Comparison of ENCODE assay signal across 11 cellular contexts in genomic region chr16:75024591-75024990, GRCh38. TPM values are rescaled to one million over a fixed set of nuclear protein-coding genes. Genes with fewer than 3 reads are reported as not detected.
DNase-seq lines count a peak whose midpoint lies in the region; ATAC-seq, FAIRE-seq and TF ChIP-seq lines count a peak whose summit lies in the region.
"Had no signal": no experiment of that assay in that cellular context is flagged by ENCODE, and none has a peak within 500 bp of the region (broad histone marks: within the 10 kb centered on the region; RNA-seq: fewer than 3 reads in every experiment).

No MANE protein-coding gene starts in this region.

- no peak for DNase-seq in HepG2 (ENCODE audit: low spot score)
- no peak for DNase-seq in right lobe of liver
- DNase-seq in KBM-7 = peak; percentile 75
- no peak for DNase-seq in activated T-helper 1 cell treated with anti-CD3 and anti-CD28 coated beads, Interleukin-12 subunit alpha, Interleukin-12 subunit beta, Interleukin-2, Interleukin-4 antibody, amounts not matched to agents 30 ng/mL and 10 ng/mL and 1 ng/mL, durations not matched to agents 14 hours and 24 hours and 36 hours (ENCODE audit: low spot score)
- DNase-seq in uterus = no peak
- DNase-seq in activated CD8-positive, alpha-beta memory T cell treated with anti-CD3 and anti-CD28 coated beads, Interleukin-2, amount 10 ng/mL, durations not matched to agents 7 days and 5 days = no peak
- no peak for DNase-seq in neuronal stem cell (ENCODE audit: low spot score)
- no peak for DNase-seq in NCI-H748 treated with DMSO at 0.1 percent for 48 hours (lab: John Stamatoyannopoulos, UW)
- DNase-seq: aorta, NCI-H2227 treated with DMSO at 0.1 percent for 48 hours had no signal

- peak overlapping the region; percentile 62 for H3K27ac Mint-ChIP-seq in activated T-helper 1 cell treated with anti-CD3 and anti-CD28 coated beads, Interleukin-12 subunit alpha, Interleukin-12 subunit beta, Interleukin-2, Interleukin-4 antibody, amounts not matched to agents 30 ng/mL and 10 ng/mL and 1 ng/mL, durations not matched to agents 14 hours and 24 hours and 36 hours
- H3K27ac Mint-ChIP-seq in activated CD8-positive, alpha-beta memory T cell treated with anti-CD3 and anti-CD28 coated beads, Interleukin-2, amount 10 ng/mL, durations not matched to agents 7 days and 5 days = no peak overlapping the region

- H3K27me3 ChIP-seq in HepG2 (ENCODE audit: control insufficient read depth in 1 of 2, insufficient read depth in 2 of 2, low read length in 2 of 2) = no peaks in the 10 kb centered on the region
- H3K27me3 ChIP-seq in right lobe of liver = no peaks in the 10 kb centered on the region
- no peaks in the 10 kb centered on the region for H3K27me3 ChIP-seq in uterus
- no peaks in the 10 kb centered on the region for H3K27me3 ChIP-seq in neuronal stem cell (ENCODE audit: control insufficient read depth in 3 of 3, insufficient read depth in 3 of 3, low read depth in 1 of 3, low read length in 3 of 3)

- H3K36me3 ChIP-seq in HepG2 (replicated peaks in 1 of 2; ENCODE audit: control insufficient read depth in 1 of 2, insufficient read depth in 2 of 2, low read length in 2 of 2) = no peaks in the 10 kb centered on the region; a peak in 1 of 5 replicates
- H3K36me3 ChIP-seq in right lobe of liver = no peaks in the 10 kb centered on the region
- no peaks in the 10 kb centered on the region for H3K36me3 ChIP-seq in uterus
- peaks cover 2 to 5% of the 10 kb centered on the region in 2 donors for H3K36me3 ChIP-seq in neuronal stem cell (replicated peaks in 1 of 2; ENCODE audit: control insufficient read depth in 2 of 2, insufficient read depth in 2 of 2, low read length in 2 of 2)

- H3K79me1 ChIP-seq in neuronal stem cell (ENCODE audit: low read depth, low read length) = peaks cover 2% of the 10 kb centered on the region

- POLR2A ChIA-PET in HepG2 (lab: Yijun Ruan, JAX) = no interaction called here

- TF ChIP-seq POLR2A in HepG2 (IDR thresholded peaks at IDR 0.05; ENCODE audit: insufficient read depth in 1 of 2, low read depth in 2 of 2, low read length in 2 of 2) = no peak
- no peak for TF ChIP-seq POLR2A in right lobe of liver (IDR thresholded peaks at IDR 0.05)
- no peak for TF ChIP-seq POLR2A in uterus (IDR thresholded peaks at IDR 0.05)

- no peak overlapping the region for H2BK12ac ChIP-seq in neuronal stem cell (ENCODE audit: low read length)

- H4K91ac ChIP-seq in neuronal stem cell (ENCODE audit: low read depth, low read length, poor library complexity) = no peak overlapping the region

- H4K20me1 ChIP-seq in HepG2 (ENCODE audit: insufficient read depth, low read length) = peaks cover 19% of the 10 kb centered on the region

- H3K4me3 ChIP-seq in HepG2 (replicated peaks in 1 of 3; ENCODE audit: insufficient read depth in 1 of 3, low read depth in 2 of 3, low read length in 3 of 3) (no peak overlapping the region), right lobe of liver (no peak overlapping the region), uterus (no peak overlapping the region), neuronal stem cell (ENCODE audit: low read length in 2 of 2) (no peak overlapping the region)

- no peak overlapping the region for H3K23ac ChIP-seq in neuronal stem cell (ENCODE audit: low read depth, low read length, poor library complexity)

- H3K9me3 ChIP-seq in HepG2 (ENCODE audit: low read length) (peaks cover 11% of the 10 kb centered on the region), right lobe of liver (peaks cover 0 to 5% (median 0%) of the 10 kb centered on the region in 4 donors), uterus (peaks cover 0 to 3% of the 10 kb centered on the region in 2 donors), neuronal stem cell (replicated peaks in 1 of 2; ENCODE audit: control insufficient read depth in 2 of 2, insufficient read depth in 1 of 2, low read depth in 1 of 2, low read length in 2 of 2) (peaks cover 2 to 26% of the 10 kb centered on the region in 2 donors)

- H3K27me3 Mint-ChIP-seq in activated T-helper 1 cell treated with anti-CD3 and anti-CD28 coated beads, Interleukin-12 subunit alpha, Interleukin-12 subunit beta, Interleukin-2, Interleukin-4 antibody, amounts not matched to agents 30 ng/mL and 10 ng/mL and 1 ng/mL, durations not matched to agents 14 hours and 24 hours and 36 hours (ENCODE audit: insufficient read depth) = no peaks in the 10 kb centered on the region
- H3K27me3 Mint-ChIP-seq in activated CD8-positive, alpha-beta memory T cell treated with anti-CD3 and anti-CD28 coated beads, Interleukin-2, amount 10 ng/mL, durations not matched to agents 7 days and 5 days = no peaks in the 10 kb centered on the region

- H3K9ac ChIP-seq in HepG2 (ENCODE audit: insufficient read depth, low read depth, low read length) (no peak overlapping the region), neuronal stem cell (ENCODE audit: low read depth, low read length, poor library complexity) (no peak overlapping the region)

- H3K27ac ChIP-seq in HepG2 (ENCODE audit: extremely low read length, insufficient read depth, low read length) (peak overlapping the region; percentile 33), right lobe of liver (no peak overlapping the region), uterus (peak overlapping the region; percentile 22 to 93), neuronal stem cell (replicated peaks; ENCODE audit: low read length) (no peak overlapping the region)

- H2AFZ ChIP-seq in HepG2 (ENCODE audit: low read length) (no peak overlapping the region), neuronal stem cell (ENCODE audit: low read length) (no peak overlapping the region)

- peaks cover 89% of the 10 kb centered on the region for H3K79me2 ChIP-seq in HepG2 (ENCODE audit: insufficient read depth, low read length)

- in situ Hi-C loops in HepG2 (cut with HindIII; ENCODE audit: extremely low pct_ligation_motif_present, low pct_unique_long_range_greater_than_20kb) = no loop called here
- in situ Hi-C loops in KBM-7 (cut with MboI; ENCODE audit: low pct_unique_long_range_greater_than_20kb, low sequenced_read_pairs) = no loop called here

- H3K4me2 ChIP-seq in HepG2 (ENCODE audit: low read depth, low read length) (no peak overlapping the region), neuronal stem cell (ENCODE audit: insufficient read depth, low read length, poor library complexity, severe bottlenecking) (no peak overlapping the region)

- H2AK5ac ChIP-seq in neuronal stem cell (ENCODE audit: low read depth, low read length) = no peak overlapping the region

- peaks cover 30% of the 10 kb centered on the region for H3K9me3 Mint-ChIP-seq in activated T-helper 1 cell treated with anti-CD3 and anti-CD28 coated beads, Interleukin-12 subunit alpha, Interleukin-12 subunit beta, Interleukin-2, Interleukin-4 antibody, amounts not matched to agents 30 ng/mL and 10 ng/mL and 1 ng/mL, durations not matched to agents 14 hours and 24 hours and 36 hours
- peaks cover 10% of the 10 kb centered on the region for H3K9me3 Mint-ChIP-seq in activated CD8-positive, alpha-beta memory T cell treated with anti-CD3 and anti-CD28 coated beads, Interleukin-2, amount 10 ng/mL, durations not matched to agents 7 days and 5 days (ENCODE audit: low read depth)

- no peak overlapping the region for H2BK15ac ChIP-seq in neuronal stem cell (ENCODE audit: low read length)

- intact Hi-C loops in HepG2 (cut with micrococcal nuclease; ENCODE audit: unreplicated experiment) (no loop called here), right lobe of liver (cut with DNase I) (no loop called here), uterus (cut with DNase I; ENCODE audit: low total_unique reads) (no loop called here)
- intact Hi-C loops in activated T-helper 1 cell treated with anti-CD3 and anti-CD28 coated beads, Interleukin-12 subunit alpha, Interleukin-12 subunit beta, Interleukin-2, Interleukin-4 antibody, amounts not matched to agents 30 ng/mL and 10 ng/mL and 1 ng/mL, durations not matched to agents 14 hours and 24 hours and 36 hours (cut with micrococcal nuclease) = no loop called here

- ATAC-seq in HepG2 (no peak), right lobe of liver (no peak)
- ATAC-seq in activated CD8-positive, alpha-beta memory T cell treated with anti-CD3 and anti-CD28 coated beads, Interleukin-2, amount 10 ng/mL, durations not matched to agents 7 days and 5 days = no peak

- CTCF ChIA-PET in HepG2 (lab: Yijun Ruan, JAX; ENCODE audit: low intra/inter-chr PET ratio, low total read pairs) = no interaction called here
- CTCF ChIA-PET in activated CD8-positive, alpha-beta memory T cell treated with anti-CD3 and anti-CD28 coated beads, Interleukin-2, amount 10 ng/mL, durations not matched to agents 7 days and 5 days (lab: Charles Lee) = no interaction called here

- H4K8ac ChIP-seq in neuronal stem cell (ENCODE audit: low read depth, low read length) = no peak overlapping the region

- H3K4me3 Mint-ChIP-seq in activated T-helper 1 cell treated with anti-CD3 and anti-CD28 coated beads, Interleukin-12 subunit alpha, Interleukin-12 subunit beta, Interleukin-2, Interleukin-4 antibody, amounts not matched to agents 30 ng/mL and 10 ng/mL and 1 ng/mL, durations not matched to agents 14 hours and 24 hours and 36 hours = no peak overlapping the region
- no peak overlapping the region for H3K4me3 Mint-ChIP-seq in activated CD8-positive, alpha-beta memory T cell treated with anti-CD3 and anti-CD28 coated beads, Interleukin-2, amount 10 ng/mL, durations not matched to agents 7 days and 5 days

- H3K18ac ChIP-seq in neuronal stem cell (ENCODE audit: low read length) = no peak overlapping the region

- TF ChIP-seq RAD21 in HepG2 (CRISPR knock-in tag; IDR thresholded peaks at IDR 0.05) = no peak

- no peak for TF ChIP-seq EP300 in HepG2 (IDR thresholded peaks at IDR 0.05; ENCODE audit: low read depth in 2 of 2, low read length in 2 of 2)
- TF ChIP-seq EP300 in HepG2 (CRISPR knock-in tag; IDR thresholded peaks at IDR 0.05; ENCODE audit: borderline replicate concordance) = no peak

- peaks cover 30% of the 10 kb centered on the region for H3K36me3 Mint-ChIP-seq in activated T-helper 1 cell treated with anti-CD3 and anti-CD28 coated beads, Interleukin-12 subunit alpha, Interleukin-12 subunit beta, Interleukin-2, Interleukin-4 antibody, amounts not matched to agents 30 ng/mL and 10 ng/mL and 1 ng/mL, durations not matched to agents 14 hours and 24 hours and 36 hours (ENCODE audit: low read depth)
- peaks cover 29% of the 10 kb centered on the region for H3K36me3 Mint-ChIP-seq in activated CD8-positive, alpha-beta memory T cell treated with anti-CD3 and anti-CD28 coated beads, Interleukin-2, amount 10 ng/mL, durations not matched to agents 7 days and 5 days

- TF ChIP-seq CTCF in HepG2 (CRISPR knock-in tag; IDR thresholded peaks at IDR 0.05) (no peak), right lobe of liver (IDR thresholded peaks at IDR 0.05) (no peak), uterus (IDR thresholded peaks at IDR 0.05) (no peak)

- H2BK5ac ChIP-seq in neuronal stem cell (ENCODE audit: low read length) = no peak overlapping the region

- H3K4me1 Mint-ChIP-seq in activated T-helper 1 cell treated with anti-CD3 and anti-CD28 coated beads, Interleukin-12 subunit alpha, Interleukin-12 subunit beta, Interleukin-2, Interleukin-4 antibody, amounts not matched to agents 30 ng/mL and 10 ng/mL and 1 ng/mL, durations not matched to agents 14 hours and 24 hours and 36 hours (ENCODE audit: low read depth) = peaks cover 34% of the 10 kb centered on the region
- H3K4me1 Mint-ChIP-seq in activated CD8-positive, alpha-beta memory T cell treated with anti-CD3 and anti-CD28 coated beads, Interleukin-2, amount 10 ng/mL, durations not matched to agents 7 days and 5 days = peaks cover 23% of the 10 kb centered on the region

- BruUV-seq in HepG2 (replicated peaks; lab: Mats Ljungman, UMichigan) = no TSS peak

- 83% methylated on average over 4 of the region's 4 CpGs for WGBS in HepG2 (ENCODE audit: low lambda C conversion rate)
- WGBS in right lobe of liver (ENCODE audit: insufficient coverage, low coverage, low lambda C conversion rate, missing lambda C conversion rate) = 63% methylated on average over 4 of the region's 4 CpGs
- no CpG with 5 or more reads among the region's 4 CpGs for WGBS in neuronal stem cell (ENCODE audit: extremely low coverage in 2 of 2, insufficient read length in 2 of 2, insufficient replicate concordance in 1 of 2), 2 donors

- H3K4me1 ChIP-seq in HepG2 (ENCODE audit: insufficient read depth, low read length) (peaks cover 46% of the 10 kb centered on the region), right lobe of liver (peaks cover 0 to 12% (median 5%) of the 10 kb centered on the region in 4 donors), uterus (peaks cover 0 to 4% of the 10 kb centered on the region in 2 donors), neuronal stem cell (ENCODE audit: control insufficient read depth in 2 of 2, insufficient read depth in 1 of 2, low read depth in 1 of 2, low read length in 2 of 2) (no peaks in the 10 kb centered on the region)

- FAIRE-seq in HepG2 (lab: Jason Lieb, UNC) = no peak
- FAIRE-seq: TTC549 had no signal

- H2BK120ac ChIP-seq in neuronal stem cell (ENCODE audit: low read depth, low read length) = no peak overlapping the region

- H3K4ac ChIP-seq in neuronal stem cell (ENCODE audit: low read length) = no peak overlapping the region

- H3K14ac ChIP-seq in neuronal stem cell (ENCODE audit: low read length) = no peak overlapping the region

RNA-seq across cellular contexts. Expression of gene ZNRF1, which starts 25.8 kb away (rescaled TPM):
- total RNA-seq in HepG2 (2016; rRNA removed; fragmentation: Illumina TruSeq; extraction: Trizol) = 32.3 and 43.9 TPM in 2 replicates
- 46.2 and 52.2 TPM in 2 replicates for total RNA-seq in HepG2 (2016; cell fraction: cytosol; rRNA removed; fragmentation: Illumina TruSeq; extraction: Trizol; ENCODE audit: low read depth)
- 26.3 and 43.8 TPM in 2 replicates for total RNA-seq in HepG2 (2016; cell fraction: insoluble cytoplasmic fraction; rRNA removed; fragmentation: Illumina TruSeq; extraction: Trizol)
- 73.9 and 84.0 TPM in 2 replicates for total RNA-seq in HepG2 (2016; cell fraction: membrane; rRNA removed; fragmentation: Illumina TruSeq; extraction: Trizol)
- 34.9 and 38.5 TPM in 2 replicates for total RNA-seq in HepG2 (2016; cell fraction: nucleus; rRNA removed; fragmentation: Illumina TruSeq; extraction: Trizol)
- polyA plus RNA-seq in HepG2 (2011; rRNA removed) = 57.8 and 58.7 TPM in 2 replicates
- 49.3 and 50.7 TPM in 2 replicates for polyA plus RNA-seq in HepG2 (2011; cell fraction: cytosol; rRNA removed)
- 53.8 and 60.6 TPM in 2 replicates for polyA plus RNA-seq in HepG2 (2011; cell fraction: nucleus; rRNA removed)
- 60.3 and 61.1 TPM in 2 replicates for polyA plus RNA-seq in HepG2 (2012)
- 58.2 and 74.1 TPM in 2 replicates for polyA plus RNA-seq in HepG2 (2016; cell fraction: cytosol; fragmentation: Illumina TruSeq; extraction: Trizol; ENCODE audit: low read depth)
- 57.0 and 68.2 TPM in 2 replicates for polyA plus RNA-seq in HepG2 (2016; cell fraction: insoluble cytoplasmic fraction; fragmentation: Illumina TruSeq; extraction: Trizol; ENCODE audit: low read depth)
- 93.8 and 103 TPM in 2 replicates for polyA plus RNA-seq in HepG2 (2016; cell fraction: membrane; fragmentation: Illumina TruSeq; extraction: Trizol; ENCODE audit: low read depth)
- 95.3 and 97.7 TPM in 2 replicates for polyA plus RNA-seq in HepG2 (2016; cell fraction: nucleus; fragmentation: Illumina TruSeq; extraction: Trizol; ENCODE audit: insufficient read depth, low read depth)
- 21.3 and 56.1 TPM in 2 replicates for polyA minus RNA-seq in HepG2 (2011; rRNA and poly(A)+ RNA removed; ENCODE audit: low replicate concordance)
- 36.5 and 37.9 TPM in 2 replicates for polyA minus RNA-seq in HepG2 (2011; cell fraction: cytosol; rRNA and poly(A)+ RNA removed)
- 56.4 and 57.4 TPM in 2 replicates for polyA minus RNA-seq in HepG2 (2011; cell fraction: nucleus; rRNA and poly(A)+ RNA removed)
- total RNA-seq in right lobe of liver = 10 to 100 TPM; 10.2 to 18.8 (median 11.1) TPM
- total RNA-seq in activated T-helper 1 cell treated with anti-CD3 and anti-CD28 coated beads, Interleukin-12 subunit alpha, Interleukin-12 subunit beta, Interleukin-2, Interleukin-4 antibody, amounts not matched to agents 30 ng/mL and 10 ng/mL and 1 ng/mL, durations not matched to agents 14 hours and 24 hours and 36 hours = 51.2 and 52.2 TPM in 2 replicates
- total RNA-seq in uterus = 10 to 100 TPM; 14.1 to 37.4 (median 19.4) TPM
- total RNA-seq in activated CD8-positive, alpha-beta memory T cell treated with anti-CD3 and anti-CD28 coated beads, Interleukin-2, amount 10 ng/mL, durations not matched to agents 7 days and 5 days = 10 to 100 TPM; 16.1 to 22.5 TPM
- polyA plus RNA-seq in neuronal stem cell (2013, experiment 1 of 2) = 48.3 TPM
- 49.3 TPM for polyA plus RNA-seq in neuronal stem cell (2013, experiment 2 of 2)

RNA-seq across cellular contexts. Expression of gene WDR59, which starts 39.7 kb away (rescaled TPM):
- total RNA-seq in HepG2 (2016; rRNA removed; fragmentation: Illumina TruSeq; extraction: Trizol) (59.6 and 65.2 TPM in 2 replicates), right lobe of liver (10 to 100 TPM; 23.2 to 69.5 (median 48.3) TPM), uterus (100 to 1,000 TPM in 1 of 4 donors, 10 to 100 TPM in 3; 37.1 to 103 (median 65.0) TPM)
- 39.7 and 43.0 TPM in 2 replicates for total RNA-seq in HepG2 (2016; cell fraction: cytosol; rRNA removed; fragmentation: Illumina TruSeq; extraction: Trizol; ENCODE audit: low read depth)
- 53.3 and 75.1 TPM in 2 replicates for total RNA-seq in HepG2 (2016; cell fraction: insoluble cytoplasmic fraction; rRNA removed; fragmentation: Illumina TruSeq; extraction: Trizol)
- total RNA-seq in HepG2 (2016; cell fraction: membrane; rRNA removed; fragmentation: Illumina TruSeq; extraction: Trizol) = 30.0 and 33.1 TPM in 2 replicates
- 99.3 and 116 TPM in 2 replicates for total RNA-seq in HepG2 (2016; cell fraction: nucleus; rRNA removed; fragmentation: Illumina TruSeq; extraction: Trizol)
- polyA plus RNA-seq in HepG2 (2011; rRNA removed) = 305 and 306 TPM in 2 replicates
- polyA plus RNA-seq in HepG2 (2011; cell fraction: cytosol; rRNA removed) = 138 and 145 TPM in 2 replicates
- 679 and 865 TPM in 2 replicates for polyA plus RNA-seq in HepG2 (2011; cell fraction: nucleus; rRNA removed)
- polyA plus RNA-seq in HepG2 (2012) = 137 and 153 TPM in 2 replicates
- 19.6 and 23.0 TPM in 2 replicates for polyA plus RNA-seq in HepG2 (2016; cell fraction: cytosol; fragmentation: Illumina TruSeq; extraction: Trizol; ENCODE audit: low read depth)
- polyA plus RNA-seq in HepG2 (2016; cell fraction: insoluble cytoplasmic fraction; fragmentation: Illumina TruSeq; extraction: Trizol; ENCODE audit: low read depth) = 81.5 and 84.5 TPM in 2 replicates
- polyA plus RNA-seq in HepG2 (2016; cell fraction: membrane; fragmentation: Illumina TruSeq; extraction: Trizol; ENCODE audit: low read depth) = 29.2 and 35.3 TPM in 2 replicates
- 510 and 518 TPM in 2 replicates for polyA plus RNA-seq in HepG2 (2016; cell fraction: nucleus; fragmentation: Illumina TruSeq; extraction: Trizol; ENCODE audit: insufficient read depth, low read depth)
- polyA minus RNA-seq in HepG2 (2011; rRNA and poly(A)+ RNA removed; ENCODE audit: low replicate concordance) = 88.4 and 308 TPM in 2 replicates
- polyA minus RNA-seq in HepG2 (2011; cell fraction: cytosol; rRNA and poly(A)+ RNA removed) = 73.9 and 99.1 TPM in 2 replicates
- polyA minus RNA-seq in HepG2 (2011; cell fraction: nucleus; rRNA and poly(A)+ RNA removed) = 316 and 324 TPM in 2 replicates
- total RNA-seq in activated T-helper 1 cell treated with anti-CD3 and anti-CD28 coated beads, Interleukin-12 subunit alpha, Interleukin-12 subunit beta, Interleukin-2, Interleukin-4 antibody, amounts not matched to agents 30 ng/mL and 10 ng/mL and 1 ng/mL, durations not matched to agents 14 hours and 24 hours and 36 hours = 85.9 and 95.3 TPM in 2 replicates
- 10 to 100 TPM; 59.0 to 74.6 TPM for total RNA-seq in activated CD8-positive, alpha-beta memory T cell treated with anti-CD3 and anti-CD28 coated beads, Interleukin-2, amount 10 ng/mL, durations not matched to agents 7 days and 5 days
- 38.8 TPM for polyA plus RNA-seq in neuronal stem cell (2013, experiment 1 of 2)
- polyA plus RNA-seq in neuronal stem cell (2013, experiment 2 of 2) = 36.4 TPM

Comparison
In these comparisons a context has a peak if more than half of its experiments do, and no peak if none do; other contexts are left out.
1. H3K27ac ChIP-seq: peak in HepG2 (single experiment) and uterus (2 of 2); none in right lobe of liver (0 of 3) and neuronal stem cell (single experiment).